ENCODE assay signal across 15 cellular contexts in genomic region chr6:146878564-146879343, GRCh38.
DNase-seq lines count a peak whose midpoint lies in the region; ATAC-seq and TF ChIP-seq lines count a peak whose summit lies in the region.
"Had no signal": no experiment of that assay in that cellular context is flagged by ENCODE, and none has a peak within 500 bp of the region (broad histone marks: within the 10 kb centered on the region; RNA-seq: fewer than 3 reads in every experiment).

No MANE protein-coding gene starts in this region.

- H3K9ac ChIP-seq in mammary epithelial cell (ENCODE audit: insufficient read depth, low read length) = no peak overlapping the region
- peak overlapping the region; percentile 31 for H3K9ac ChIP-seq in adipocyte (ENCODE audit: low read length)

- H3K4me1 Mint-ChIP-seq in MCF 10A (ENCODE audit: insufficient read depth, unreplicated experiment) = no peaks in the 10 kb centered on the region

- no peak overlapping the region for H3K4me3 ChIP-seq in mammary epithelial cell (replicated peaks in 1 of 3; ENCODE audit: insufficient read depth in 1 of 3, low read depth in 2 of 3, low read length in 3 of 3)
- H3K4me3 ChIP-seq in adipocyte (ENCODE audit: low read length) = no peak overlapping the region
- no peak overlapping the region for H3K4me3 ChIP-seq in lower lobe of right lung
- H3K4me3 ChIP-seq in urinary bladder (ENCODE audit: low read depth, low read length) = no peak overlapping the region
- H3K4me3 ChIP-seq: MG63, prostate gland, tibial artery had no signal

- H3K9me3 ChIP-seq in mammary epithelial cell (replicated peaks; ENCODE audit: insufficient read depth, low read length) = no peaks in the 10 kb centered on the region
- no peaks in the 10 kb centered on the region for H3K9me3 ChIP-seq in adipocyte (ENCODE audit: control insufficient read depth, low read length)
- H3K9me3 ChIP-seq in lower lobe of right lung = no peaks in the 10 kb centered on the region
- H3K9me3 ChIP-seq: MG63, prostate gland, tibial artery had no signal

- no peak overlapping the region for H3K4me3 Mint-ChIP-seq in MCF 10A (ENCODE audit: unreplicated experiment)

- H4K20me1 ChIP-seq in mammary epithelial cell (ENCODE audit: insufficient read depth, low read length) = no peaks in the 10 kb centered on the region

- H3K9me3 Mint-ChIP-seq in MCF 10A (ENCODE audit: unreplicated experiment) = no peaks in the 10 kb centered on the region

- no peaks in the 10 kb centered on the region for H3K36me3 ChIP-seq in mammary epithelial cell (ENCODE audit: insufficient read depth, low read length)
- no peaks in the 10 kb centered on the region for H3K36me3 ChIP-seq in adipocyte (ENCODE audit: control insufficient read depth, insufficient read depth, low read length, severe bottlenecking)
- H3K36me3 ChIP-seq in lower lobe of right lung = no peaks in the 10 kb centered on the region
- no peaks in the 10 kb centered on the region for H3K36me3 ChIP-seq in urinary bladder (ENCODE audit: insufficient read depth)
- H3K36me3 ChIP-seq: MG63, prostate gland, tibial artery, WERI-Rb-1 had no signal

- no peak overlapping the region for H3K4me2 ChIP-seq in mammary epithelial cell (ENCODE audit: insufficient read depth, low read depth, low read length)

- H3K4me1 ChIP-seq in mammary epithelial cell (ENCODE audit: insufficient read depth, low read length) (no peaks in the 10 kb centered on the region), adipocyte (ENCODE audit: control insufficient read depth, insufficient read depth, low read length) (peaks cover 18% of the 10 kb centered on the region), lower lobe of right lung (peaks cover 22% of the 10 kb centered on the region), urinary bladder (ENCODE audit: insufficient read depth) (no peaks in the 10 kb centered on the region)
- H3K4me1 ChIP-seq: prostate gland had no signal

- ATAC-seq in lower lobe of right lung = peak; percentile 60 to 69
- ATAC-seq in HG02973 (IDR thresholded peaks at IDR 0.05; ENCODE audit: unreplicated experiment) = no peak

- H3K79me2 ChIP-seq in mammary epithelial cell (ENCODE audit: insufficient read depth, low read length) = no peaks in the 10 kb centered on the region

- BruUV-seq in mammary epithelial cell (replicated peaks; lab: Mats Ljungman, UMichigan) (no TSS peak), MCF 10A (replicated peaks; lab: Mats Ljungman, UMichigan) (no TSS peak)

- H2AFZ ChIP-seq in mammary epithelial cell (ENCODE audit: low read depth, low read length) = no peak overlapping the region

- 92% methylated on average over 2 of the region's 2 CpGs for WGBS in mammary epithelial cell (ENCODE audit: low coverage, missing lambda C conversion rate)
- 81% methylated on average over 2 of the region's 2 CpGs for WGBS in urinary bladder

- peak; percentile 45 for DNase-seq in mammary epithelial cell
- DNase-seq in MCF 10A (ENCODE audit: unreplicated experiment) = no peak
- DNase-seq in adipocyte (ENCODE audit: low read depth) = peak; percentile 50
- DNase-seq in lower lobe of right lung = no peak
- DNase-seq in NCI-H748 treated with DMSO at 0.1 percent for 48 hours (lab: John Stamatoyannopoulos, UW) = no peak
- no peak for DNase-seq in activated gamma-delta T cell (lab: John Stamatoyannopoulos, UW)
- DNase-seq: activated naive CD4-positive, alpha-beta T cell; effector CD4-positive, alpha-beta T cell; MG63; NK-92 treated with Interleukin-12 subunit alpha and Interleukin-12 subunit beta, amount 100 ng/mL, for 24 hours; tibial artery; WERI-Rb-1 had no signal

- H3K27ac Mint-ChIP-seq in MCF 10A (ENCODE audit: low read depth, unreplicated experiment) = no peak overlapping the region

- H3K27me3 Mint-ChIP-seq in MCF 10A (ENCODE audit: insufficient read depth, unreplicated experiment) = no peaks in the 10 kb centered on the region

- H3K36me3 Mint-ChIP-seq in MCF 10A (ENCODE audit: insufficient read depth, unreplicated experiment) = no peaks in the 10 kb centered on the region

- intact Hi-C loops in mammary epithelial cell (cut with micrococcal nuclease) = no loop called here
- intact Hi-C loops in MCF 10A (cut with micrococcal nuclease) = no loop called here
- intact Hi-C loops in lower lobe of right lung (cut with DNase I) = no loop called here

- dilution Hi-C loops in mammary epithelial cell (cut with HindIII; ENCODE audit: low sequenced_read_pairs) = no loop called here

- no peak for TF ChIP-seq CTCF in mammary epithelial cell (conservative IDR thresholded peaks at IDR 0.05 in 1 of 2, IDR thresholded peaks at IDR 0.05 in 1 of 2; ENCODE audit: extremely low read depth in 1 of 2, insufficient read depth in 1 of 2, low read depth in 1 of 2, low read length in 2 of 2)
- TF ChIP-seq CTCF in MCF 10A (IDR thresholded peaks at IDR 0.05; ENCODE audit: unreplicated experiment) = no peak
- no peak for TF ChIP-seq CTCF in lower lobe of right lung (IDR thresholded peaks at IDR 0.05)

- CTCF ChIA-PET in mammary epithelial cell (lab: Charles Lee; ENCODE audit: low non-redundant PET) = interaction anchor here (0.6 kb wide), 1 partner anchor 364 kb away, joined by 18 read pairs; no protein-coding TSS in a partner anchor
- CTCF ChIA-PET in MCF 10A (lab: Yijun Ruan, JAX) = interaction anchor here (0.8 kb wide), 1 partner anchor 17 kb away, joined by 3 read pairs; no protein-coding TSS in a partner anchor

- POLR2A ChIA-PET in MCF 10A (lab: Yijun Ruan, JAX) = no interaction called here

- in situ Hi-C loops in mammary epithelial cell (cut with MboI; ENCODE audit: low sequenced_read_pairs in 2 of 2) = no loop called here

- H3K27me3 ChIP-seq in mammary epithelial cell (ENCODE audit: insufficient read depth, low read length) (no peaks in the 10 kb centered on the region), adipocyte (replicated peaks; ENCODE audit: control insufficient read depth, insufficient read depth, low read length) (no peaks in the 10 kb centered on the region), lower lobe of right lung (ENCODE audit: low read depth) (no peaks in the 10 kb centered on the region)
- H3K27me3 ChIP-seq: MG63, tibial artery had no signal

- H3K27ac ChIP-seq in mammary epithelial cell (ENCODE audit: insufficient read depth, low read depth, low read length) (no peak overlapping the region), lower lobe of right lung (peak overlapping the region; percentile 27), urinary bladder (ENCODE audit: low read depth) (peak overlapping the region; percentile 38)
- H3K27ac ChIP-seq: prostate gland, tibial artery, WERI-Rb-1 had no signal

Comparison
In these comparisons a context has a peak if more than half of its experiments do, and no peak if none do; other contexts are left out.
1. DNase-seq: peak in mammary epithelial cell (single experiment) and adipocyte (single experiment); none in MCF 10A (single experiment), lower lobe of right lung (single experiment), NCI-H748 treated with DMSO at 0.1 percent for 48 hours (single experiment) and activated gamma-delta T cell (single experiment).